22 cellular contexts compared by ENCODE assay signal in genomic region chr10:71087622-71088021, GRCh38.
A peak's percentile ranks its signal among the peaks of the same experiment; 100 is the strongest.
DNase-seq lines count a peak whose midpoint lies in the region; ATAC-seq and TF ChIP-seq lines count a peak whose summit lies in the region.
"Had no signal": no experiment of that assay in that cellular context is flagged by ENCODE, and none has a peak within 500 bp of the region (broad histone marks: within the 10 kb centered on the region; RNA-seq: fewer than 3 reads in every experiment).

No MANE protein-coding gene starts in this region.

- POLR2A ChIA-PET in activated naive CD8-positive, alpha-beta T cell treated with anti-CD3 and anti-CD28 coated beads, Interleukin-2, amount 10 ng/mL, durations not matched to agents 7 days and 5 days (lab: Charles Lee) = no interaction called here

- no peak overlapping the region for H3K9ac ChIP-seq in smooth muscle cell (ENCODE audit: low read depth)

- no peak overlapping the region for H2AFZ ChIP-seq in smooth muscle cell (ENCODE audit: low read depth)
- H2AFZ ChIP-seq: GM23338, hepatocyte had no signal

- WGBS in smooth muscle cell (ENCODE audit: low lambda C conversion rate) = 80% methylated on average over 4 of the region's 4 CpGs

- no peak overlapping the region for H3K4me2 ChIP-seq in smooth muscle cell
- H3K4me2 ChIP-seq: GM23338, hepatocyte had no signal

- peaks cover 4% of the 10 kb centered on the region for H3K27me3 Mint-ChIP-seq in activated naive CD8-positive, alpha-beta T cell treated with anti-CD3 and anti-CD28 coated beads, Interleukin-2, amount 10 ng/mL, durations not matched to agents 7 days and 5 days
- H3K27me3 Mint-ChIP-seq in activated naive CD8-positive, alpha-beta T cell treated with anti-CD3 and anti-CD28 coated beads for 36 hours = no peaks in the 10 kb centered on the region

- no peaks in the 10 kb centered on the region for H3K9me3 Mint-ChIP-seq in activated naive CD8-positive, alpha-beta T cell treated with anti-CD3 and anti-CD28 coated beads, Interleukin-2, amount 10 ng/mL, durations not matched to agents 7 days and 5 days
- H3K9me3 Mint-ChIP-seq in activated naive CD8-positive, alpha-beta T cell treated with anti-CD3 and anti-CD28 coated beads for 36 hours = no peaks in the 10 kb centered on the region
- H3K9me3 Mint-ChIP-seq: activated CD4-positive, alpha-beta T cell treated with anti-CD3 and anti-CD28 coated beads, Interleukin-2, amount 10 ng/mL, durations not matched to agents 24 days and 14 days; activated T-helper 1 cell treated with anti-CD3 and anti-CD28 coated beads, Interleukin-12 subunit alpha, Interleukin-12 subunit beta, Interleukin-2, Interleukin-4 antibody, amounts not matched to agents 30 ng/mL and 10 ng/mL and 1 ng/mL, durations not matched to agents 14 hours and 24 hours and 36 hours; CD4-positive, alpha-beta T cell; GM23338; stimulated activated effector memory CD8-positive, alpha-beta T cell treated with anti-CD3 and anti-CD28 coated beads, Interleukin-12 subunit alpha, Interleukin-12 subunit beta, amount 100 ng/mL, for 72 hours had no signal

- H3K27ac Mint-ChIP-seq in activated naive CD8-positive, alpha-beta T cell treated with anti-CD3 and anti-CD28 coated beads, Interleukin-2, amount 10 ng/mL, durations not matched to agents 7 days and 5 days = no peak overlapping the region
- H3K27ac Mint-ChIP-seq in activated naive CD8-positive, alpha-beta T cell treated with anti-CD3 and anti-CD28 coated beads for 36 hours = no peak overlapping the region
- H3K27ac Mint-ChIP-seq: activated CD4-positive, alpha-beta T cell treated with anti-CD3 and anti-CD28 coated beads, Interleukin-2, amount 10 ng/mL, durations not matched to agents 24 days and 14 days; activated T-helper 1 cell treated with anti-CD3 and anti-CD28 coated beads, Interleukin-12 subunit alpha, Interleukin-12 subunit beta, Interleukin-2, Interleukin-4 antibody, amounts not matched to agents 30 ng/mL and 10 ng/mL and 1 ng/mL, durations not matched to agents 14 hours and 24 hours and 36 hours; CD4-positive, alpha-beta T cell; GM23338; stimulated activated effector memory CD8-positive, alpha-beta T cell treated with anti-CD3 and anti-CD28 coated beads, Interleukin-12 subunit alpha, Interleukin-12 subunit beta, amount 100 ng/mL, for 72 hours had no signal

- H3K27ac ChIP-seq in thoracic aorta = peak overlapping the region; percentile 35 to 76
- H3K27ac ChIP-seq in smooth muscle cell (ENCODE audit: low read depth) = no peak overlapping the region
- H3K27ac ChIP-seq: hepatocyte had no signal

- no peak overlapping the region for H3K4me3 ChIP-seq in thoracic aorta
- H3K4me3 ChIP-seq in BE2C (ENCODE audit: low read depth, low read length) = no peak overlapping the region
- H3K4me3 ChIP-seq in smooth muscle cell = no peak overlapping the region
- H3K4me3 ChIP-seq: GM12878, GM23338, hepatocyte, tibial artery had no signal

- no peaks in the 10 kb centered on the region for H3K9me3 ChIP-seq in thoracic aorta
- H3K9me3 ChIP-seq in BE2C = no peaks in the 10 kb centered on the region
- H3K9me3 ChIP-seq in smooth muscle cell (replicated peaks; ENCODE audit: low read depth) = no peaks in the 10 kb centered on the region
- H3K9me3 ChIP-seq: tibial artery had no signal

- H3K4me1 ChIP-seq in thoracic aorta (ENCODE audit: control insufficient read depth in 1 of 2, low read depth in 2 of 2) (peaks cover 6 to 34% of the 10 kb centered on the region in 2 donors), BE2C (peaks cover 15% of the 10 kb centered on the region), smooth muscle cell (ENCODE audit: low read depth) (peaks cover 38% of the 10 kb centered on the region)

- no peaks in the 10 kb centered on the region for H3K4me1 Mint-ChIP-seq in activated naive CD8-positive, alpha-beta T cell treated with anti-CD3 and anti-CD28 coated beads, Interleukin-2, amount 10 ng/mL, durations not matched to agents 7 days and 5 days
- no peaks in the 10 kb centered on the region for H3K4me1 Mint-ChIP-seq in activated naive CD8-positive, alpha-beta T cell treated with anti-CD3 and anti-CD28 coated beads for 36 hours
- H3K4me1 Mint-ChIP-seq: activated CD4-positive, alpha-beta T cell treated with anti-CD3 and anti-CD28 coated beads, Interleukin-2, amount 10 ng/mL, durations not matched to agents 24 days and 14 days; stimulated activated effector memory CD8-positive, alpha-beta T cell treated with anti-CD3 and anti-CD28 coated beads, Interleukin-12 subunit alpha, Interleukin-12 subunit beta, amount 100 ng/mL, for 72 hours had no signal

- ATAC-seq in activated naive CD8-positive, alpha-beta T cell treated with anti-CD3 and anti-CD28 coated beads, Interleukin-2, amount 10 ng/mL, durations not matched to agents 7 days and 5 days (ENCODE audit: low read depth) = no peak
- ATAC-seq in thoracic aorta (ENCODE audit: insufficient number of reproducible peaks, low FRiP score, low read depth) = no peak
- ATAC-seq: GM12878; GM23338; stimulated activated effector memory CD8-positive, alpha-beta T cell treated with anti-CD3 and anti-CD28 coated beads, Interleukin-12 subunit alpha, Interleukin-12 subunit beta, amount 100 ng/mL, for 72 hours had no signal

- peak; percentile 4 for DNase-seq in activated naive CD8-positive, alpha-beta T cell treated with anti-CD3 and anti-CD28 coated beads, Interleukin-2, amount 10 ng/mL, durations not matched to agents 7 days and 5 days
- DNase-seq in activated naive CD8-positive, alpha-beta T cell treated with anti-CD3 and anti-CD28 coated beads for 36 hours = no peak
- peak; percentile 5 for DNase-seq in activated CD8-positive, alpha-beta memory T cell treated with anti-CD3 and anti-CD28 coated beads, Interleukin-2, amount 50 U/mL, for 4 hours
- peak; percentile 68 for DNase-seq in mesenteric fat pad (ENCODE audit: low spot score)
- no peak for DNase-seq in thoracic aorta (ENCODE audit: low spot score)
- no peak for DNase-seq in BE2C
- no peak for DNase-seq in smooth muscle cell (lab: John Stamatoyannopoulos, UW; ENCODE audit: unreplicated experiment)
- DNase-seq in central memory CD4-positive, alpha-beta T cell = no peak
- DNase-seq: activated CD4-positive, alpha-beta T cell treated with anti-CD3 and anti-CD28 coated beads, Interleukin-2, amount 10 ng/mL, durations not matched to agents 24 days and 14 days; CD4-positive, alpha-beta T cell; dermis blood vessel endothelial cell; foreskin fibroblast; IMR-90; NCI-H2171 treated with DMSO at 0.1 percent for 48 hours; occipital lobe; right cardiac atrium had no signal

- no peaks in the 10 kb centered on the region for H3K79me2 ChIP-seq in smooth muscle cell (ENCODE audit: low read depth)
- H3K79me2 ChIP-seq: hepatocyte had no signal

- no peak overlapping the region for H3K4me3 Mint-ChIP-seq in activated naive CD8-positive, alpha-beta T cell treated with anti-CD3 and anti-CD28 coated beads, Interleukin-2, amount 10 ng/mL, durations not matched to agents 7 days and 5 days
- no peak overlapping the region for H3K4me3 Mint-ChIP-seq in activated naive CD8-positive, alpha-beta T cell treated with anti-CD3 and anti-CD28 coated beads for 36 hours
- H3K4me3 Mint-ChIP-seq: activated CD4-positive, alpha-beta T cell treated with anti-CD3 and anti-CD28 coated beads, Interleukin-2, amount 10 ng/mL, durations not matched to agents 24 days and 14 days; activated T-helper 1 cell treated with anti-CD3 and anti-CD28 coated beads, Interleukin-12 subunit alpha, Interleukin-12 subunit beta, Interleukin-2, Interleukin-4 antibody, amounts not matched to agents 30 ng/mL and 10 ng/mL and 1 ng/mL, durations not matched to agents 14 hours and 24 hours and 36 hours; CD4-positive, alpha-beta T cell; GM23338; stimulated activated effector memory CD8-positive, alpha-beta T cell treated with anti-CD3 and anti-CD28 coated beads, Interleukin-12 subunit alpha, Interleukin-12 subunit beta, amount 100 ng/mL, for 72 hours had no signal

- no peaks in the 10 kb centered on the region for H4K20me1 ChIP-seq in smooth muscle cell (ENCODE audit: low read depth)

- H3K27me3 ChIP-seq in thoracic aorta (replicated peaks; ENCODE audit: insufficient read depth) (no peaks in the 10 kb centered on the region), BE2C (no peaks in the 10 kb centered on the region), smooth muscle cell (ENCODE audit: low read depth) (peaks cover 7% of the 10 kb centered on the region)
- H3K27me3 ChIP-seq: hepatocyte, tibial artery had no signal

- no peaks in the 10 kb centered on the region for H3F3A ChIP-seq in smooth muscle cell (ENCODE audit: low read depth)

- no peaks in the 10 kb centered on the region for H3K36me3 Mint-ChIP-seq in activated naive CD8-positive, alpha-beta T cell treated with anti-CD3 and anti-CD28 coated beads, Interleukin-2, amount 10 ng/mL, durations not matched to agents 7 days and 5 days
- H3K36me3 Mint-ChIP-seq in activated naive CD8-positive, alpha-beta T cell treated with anti-CD3 and anti-CD28 coated beads for 36 hours = no peaks in the 10 kb centered on the region
- H3K36me3 Mint-ChIP-seq: stimulated activated effector memory CD8-positive, alpha-beta T cell treated with anti-CD3 and anti-CD28 coated beads, Interleukin-12 subunit alpha, Interleukin-12 subunit beta, amount 100 ng/mL, for 72 hours had no signal

- H3K36me3 ChIP-seq in thoracic aorta = no peaks in the 10 kb centered on the region
- H3K36me3 ChIP-seq in BE2C = no peaks in the 10 kb centered on the region
- no peaks in the 10 kb centered on the region for H3K36me3 ChIP-seq in smooth muscle cell (ENCODE audit: low read depth)
- H3K36me3 ChIP-seq: tibial artery had no signal

- TF ChIP-seq CTCF in thoracic aorta (IDR thresholded peaks at IDR 0.05) (no peak), BE2C (IDR thresholded peaks at IDR 0.05; ENCODE audit: low read depth, low read length) (no peak), smooth muscle cell (IDR thresholded peaks at IDR 0.05; ENCODE audit: borderline replicate concordance, insufficient read depth, poor library complexity, severe bottlenecking) (no peak)

Comparison
In these comparisons a context has a peak if more than half of its experiments do, and no peak if none do; other contexts are left out.
1. DNase-seq: peak in activated naive CD8-positive, alpha-beta T cell treated with anti-CD3 and anti-CD28 coated beads, Interleukin-2, amount 10 ng/mL, durations not matched to agents 7 days and 5 days (single experiment), activated CD8-positive, alpha-beta memory T cell treated with anti-CD3 and anti-CD28 coated beads, Interleukin-2, amount 50 U/mL, for 4 hours (single experiment) and mesenteric fat pad (single experiment); none in activated naive CD8-positive, alpha-beta T cell treated with anti-CD3 and anti-CD28 coated beads for 36 hours (single experiment), thoracic aorta (single experiment), BE2C (single experiment), smooth muscle cell (single experiment) and central memory CD4-positive, alpha-beta T cell (single experiment).